In the genomic region with DNA sequence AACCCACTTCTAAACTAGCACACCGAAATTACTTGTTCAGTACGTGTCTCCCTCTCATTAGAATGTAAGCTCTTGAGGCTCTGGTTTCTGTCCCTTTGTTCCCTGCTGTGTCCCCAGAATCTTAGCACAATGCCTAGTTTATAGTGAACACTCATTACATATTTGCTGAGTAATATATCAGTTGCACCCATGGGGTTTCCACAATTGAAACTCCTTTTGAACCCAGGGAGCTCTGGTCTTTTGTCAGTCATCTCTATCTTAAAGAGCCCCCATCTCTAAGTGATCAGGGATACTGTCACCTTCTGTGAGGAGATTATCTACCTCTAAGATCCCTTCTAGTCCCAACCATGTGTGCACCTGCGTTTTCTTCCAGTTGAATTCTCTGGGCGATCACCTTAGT, we compare ENCODE assay signal across 15 cellular contexts. TPM values are rescaled to one million over a fixed set of nuclear protein-coding genes. Genes with fewer than 3 reads are reported as not detected.
A peak's percentile ranks its signal among the peaks of the same experiment; 100 is the strongest.
DNase-seq lines count a peak whose midpoint lies in the region; ATAC-seq and TF ChIP-seq lines count a peak whose summit lies in the region.
"Had no signal": no experiment of that assay in that cellular context is flagged by ENCODE, and none has a peak within 500 bp of the region (broad histone marks: within the 10 kb centered on the region; RNA-seq: fewer than 3 reads in every experiment).

No MANE protein-coding gene starts in this region.

- H3K27me3 Mint-ChIP-seq in activated CD4-positive, alpha-beta T cell treated with anti-CD3 and anti-CD28 coated beads, Interleukin-2, amount 10 ng/mL, durations not matched to agents 24 days and 14 days, result no peaks in the 10 kb centered on the region
- no peaks in the 10 kb centered on the region for H3K27me3 Mint-ChIP-seq in T-helper 2 cell treated with Interferon-gamma antibody and Interleukin-4, amounts not matched to agents 5 μg/mL and 100 μg/mL, for 36 hours (ENCODE audit: low read depth)
- no peaks in the 10 kb centered on the region for H3K27me3 Mint-ChIP-seq in endothelial cell (ENCODE audit: unreplicated experiment)
- H3K27me3 Mint-ChIP-seq: IgD-negative memory B cell, naive B cell had no signal

- no peak for TF ChIP-seq CTCF in endothelial cell (IDR thresholded peaks at IDR 0.05; ENCODE audit: unreplicated experiment)

- no peaks in the 10 kb centered on the region for H3K9me3 Mint-ChIP-seq in activated CD4-positive, alpha-beta T cell treated with anti-CD3 and anti-CD28 coated beads, Interleukin-2, amount 10 ng/mL, durations not matched to agents 24 days and 14 days
- H3K9me3 Mint-ChIP-seq in T-helper 2 cell treated with Interferon-gamma antibody and Interleukin-4, amounts not matched to agents 5 μg/mL and 100 μg/mL, for 36 hours, result no peaks in the 10 kb centered on the region
- no peaks in the 10 kb centered on the region for H3K9me3 Mint-ChIP-seq in endothelial cell (ENCODE audit: unreplicated experiment)
- H3K9me3 Mint-ChIP-seq: IgD-negative memory B cell, naive B cell had no signal

- H3K4me1 Mint-ChIP-seq in activated CD4-positive, alpha-beta T cell treated with anti-CD3 and anti-CD28 coated beads, Interleukin-2, amount 10 ng/mL, durations not matched to agents 24 days and 14 days, result peaks cover 69% of the 10 kb centered on the region
- peaks cover 73% of the 10 kb centered on the region for H3K4me1 Mint-ChIP-seq in T-helper 2 cell treated with Interferon-gamma antibody and Interleukin-4, amounts not matched to agents 5 μg/mL and 100 μg/mL, for 36 hours (ENCODE audit: low read depth)
- H3K4me1 Mint-ChIP-seq in endothelial cell (ENCODE audit: unreplicated experiment), result peaks cover 20% of the 10 kb centered on the region
- H3K4me1 Mint-ChIP-seq: naive B cell had no signal

- intact Hi-C loops in activated CD4-positive, alpha-beta T cell treated with anti-CD3 and anti-CD28 coated beads, Interleukin-2, amount 10 ng/mL, durations not matched to agents 24 days and 14 days (cut with micrococcal nuclease), result loop anchor here (1.0 to 2.0 kb wide), 3 partner anchors 9 to 100 kb away; no protein-coding TSS in a partner anchor

- DNase-seq in activated CD4-positive, alpha-beta T cell treated with anti-CD3 and anti-CD28 coated beads, Interleukin-2, amount 10 ng/mL, durations not matched to agents 24 days and 14 days, result peak; percentile 71
- DNase-seq in activated CD4-positive, alpha-beta T cell treated with anti-CD3 and anti-CD28 coated beads for 4 hours, result no peak
- DNase-seq in T-helper 2 cell treated with Interferon-gamma antibody and Interleukin-4, amounts not matched to agents 5 μg/mL and 100 μg/mL, for 36 hours (ENCODE audit: low spot score), result no peak
- no peak for DNase-seq in endothelial cell (ENCODE audit: low spot score)
- no peak for DNase-seq in EL
- no peak for DNase-seq in NCI-H1092 treated with DMSO at 0.1 percent for 48 hours (lab: John Stamatoyannopoulos, UW)
- DNase-seq: activated CD8-positive, alpha-beta memory T cell treated with anti-CD3 and anti-CD28 coated beads for 24 hours; gastrocnemius medialis; naive B cell; NCI-H2227 treated with DMSO at 0.1 percent for 48 hours; OCI-M1; stimulated activated naive CD4-positive, alpha-beta T cell treated with Interleukin-2 at 50 U/mL for 16 hours had no signal

- peak overlapping the region; percentile 73 for H3K4me3 Mint-ChIP-seq in activated CD4-positive, alpha-beta T cell treated with anti-CD3 and anti-CD28 coated beads, Interleukin-2, amount 10 ng/mL, durations not matched to agents 24 days and 14 days
- H3K4me3 Mint-ChIP-seq in T-helper 2 cell treated with Interferon-gamma antibody and Interleukin-4, amounts not matched to agents 5 μg/mL and 100 μg/mL, for 36 hours, result peak overlapping the region; percentile 63
- H3K4me3 Mint-ChIP-seq in endothelial cell (ENCODE audit: unreplicated experiment), result no peak overlapping the region
- H3K4me3 Mint-ChIP-seq: IgD-negative memory B cell, naive B cell had no signal

- H3K36me3 Mint-ChIP-seq in activated CD4-positive, alpha-beta T cell treated with anti-CD3 and anti-CD28 coated beads, Interleukin-2, amount 10 ng/mL, durations not matched to agents 24 days and 14 days (ENCODE audit: low read depth), result peaks cover 19% of the 10 kb centered on the region
- peaks cover 35% of the 10 kb centered on the region for H3K36me3 Mint-ChIP-seq in T-helper 2 cell treated with Interferon-gamma antibody and Interleukin-4, amounts not matched to agents 5 μg/mL and 100 μg/mL, for 36 hours (ENCODE audit: low read depth)
- no peaks in the 10 kb centered on the region for H3K36me3 Mint-ChIP-seq in endothelial cell (ENCODE audit: low read depth, unreplicated experiment)
- H3K36me3 Mint-ChIP-seq: IgD-negative memory B cell, naive B cell had no signal

- ATAC-seq in GM18873 (IDR thresholded peaks at IDR 0.05; ENCODE audit: low FRiP score, unreplicated experiment) (peak; percentile 41), HG03025 (IDR thresholded peaks at IDR 0.05; ENCODE audit: low FRiP score, unreplicated experiment) (no peak)
- ATAC-seq: gastrocnemius medialis had no signal

- peak overlapping the region; percentile 92 for H3K27ac Mint-ChIP-seq in activated CD4-positive, alpha-beta T cell treated with anti-CD3 and anti-CD28 coated beads, Interleukin-2, amount 10 ng/mL, durations not matched to agents 24 days and 14 days
- peak overlapping the region; percentile 90 for H3K27ac Mint-ChIP-seq in T-helper 2 cell treated with Interferon-gamma antibody and Interleukin-4, amounts not matched to agents 5 μg/mL and 100 μg/mL, for 36 hours
- peak overlapping the region; percentile 22 for H3K27ac Mint-ChIP-seq in endothelial cell (ENCODE audit: unreplicated experiment)
- H3K27ac Mint-ChIP-seq: naive B cell had no signal

RNA-seq across cellular contexts. Expression of a gene that starts 12.8 kb away (rescaled TPM):
- 47.7 and 49.5 TPM in 2 replicates for total RNA-seq in activated CD4-positive, alpha-beta T cell treated with anti-CD3 and anti-CD28 coated beads, Interleukin-2, amount 10 ng/mL, durations not matched to agents 24 days and 14 days
- 34.5 TPM for total RNA-seq in endothelial cell (ENCODE audit: unreplicated experiment)

Comparison
In these comparisons a context has a peak if more than half of its experiments do, and no peak if none do; other contexts are left out.
1. H3K27ac Mint-ChIP-seq: peak in every context shown above with its lines; median percentile 92 in activated CD4-positive, alpha-beta T cell treated with anti-CD3 and anti-CD28 coated beads, Interleukin-2, amount 10 ng/mL, durations not matched to agents 24 days and 14 days; 90 in T-helper 2 cell treated with Interferon-gamma antibody and Interleukin-4, amounts not matched to agents 5 μg/mL and 100 μg/mL, for 36 hours; 22 in endothelial cell.